Comparison of ENCODE assay signal across 10 cellular contexts in genomic region chr13:101919541-101920306, GRCh38.
DNase-seq lines count a peak whose midpoint lies in the region; ATAC-seq, FAIRE-seq and TF ChIP-seq lines count a peak whose summit lies in the region.
"Had no signal": no experiment of that assay in that cellular context is flagged by ENCODE, and none has a peak within 500 bp of the region (broad histone marks: within the 10 kb centered on the region; RNA-seq: fewer than 3 reads in every experiment).

No MANE protein-coding gene starts in this region.

- H3K27ac ChIP-seq in heart left ventricle: no peak overlapping the region
- H3K27ac ChIP-seq in CD8-positive, alpha-beta memory T cell (ENCODE audit: low read depth, low read length): no peak overlapping the region

- no peaks in the 10 kb centered on the region for H3K9me3 ChIP-seq in heart left ventricle
- no peaks in the 10 kb centered on the region for H3K9me3 ChIP-seq in CD8-positive, alpha-beta memory T cell (ENCODE audit: low read length)

- peaks cover 0 to 21% (median 4%) of the 10 kb centered on the region in 12 donors for H3K4me1 ChIP-seq in heart left ventricle
- H3K4me1 ChIP-seq in CD8-positive, alpha-beta memory T cell (ENCODE audit: insufficient read depth, low read length): no peaks in the 10 kb centered on the region

- H3K4me1 Mint-ChIP-seq in CD8-positive, alpha-beta memory T cell: peaks cover 0 to 9% (median 0%) of the 10 kb centered on the region in 3 donors
- H3K4me1 Mint-ChIP-seq: stimulated activated effector memory CD8-positive, alpha-beta T cell treated with anti-CD3 and anti-CD28 coated beads, Interleukin-12 subunit alpha, Interleukin-12 subunit beta, amount 100 ng/mL, for 72 hours had no signal

- H3K36me3 ChIP-seq in heart left ventricle: no peaks in the 10 kb centered on the region
- no peaks in the 10 kb centered on the region for H3K36me3 ChIP-seq in CD8-positive, alpha-beta memory T cell (ENCODE audit: insufficient read depth, low read length)

- no peak overlapping the region for H3K4me3 Mint-ChIP-seq in CD8-positive, alpha-beta memory T cell
- H3K4me3 Mint-ChIP-seq: stimulated activated effector memory CD8-positive, alpha-beta T cell treated with anti-CD3 and anti-CD28 coated beads, Interleukin-12 subunit alpha, Interleukin-12 subunit beta, amount 100 ng/mL, for 72 hours had no signal

- POLR2A ChIA-PET in CD8-positive, alpha-beta memory T cell (lab: Charles Lee): no interaction called here

- TF ChIP-seq POLR2A in heart left ventricle (IDR thresholded peaks at IDR 0.05) (no peak), GM12892 (IDR thresholded peaks at IDR 0.05; ENCODE audit: low read depth, low read length) (no peak)

- CTCF ChIA-PET in CD8-positive, alpha-beta memory T cell (lab: Charles Lee): no interaction called here

- intact Hi-C loops in heart left ventricle (cut with DNase I): loop anchor here (2.0 to 10.0 kb wide), 5 partner anchors 125 to 775 kb away; no protein-coding TSS in a partner anchor
- intact Hi-C loops in sciatic nerve (cut with DNase I): no loop called here

- DNase-seq in DMS153 treated with DMSO at 0.1 percent for 48 hours (lab: John Stamatoyannopoulos, UW; ENCODE audit: unreplicated experiment) (peak; percentile 84), DMS153 (lab: John Stamatoyannopoulos, UW) (no peak), RPMI7951 (ENCODE audit: low read depth) (peak; percentile 11), heart left ventricle (peak; percentile 11 to 65 (median 37)), sciatic nerve (ENCODE audit: low spot score) (peak; percentile 62), GM12892 (ENCODE audit: insufficient read length) (no peak)
- DNase-seq in CD8-positive, alpha-beta memory T cell: no peak

- 4 to 6% (median 5%) methylated on average over 27 of the region's 27 CpGs for WGBS in heart left ventricle, 4 donors

- peaks cover 9 to 77% (median 38%) of the 10 kb centered on the region in 9 donors for H3K27me3 ChIP-seq in heart left ventricle
- peaks cover 12% of the 10 kb centered on the region for H3K27me3 ChIP-seq in CD8-positive, alpha-beta memory T cell (ENCODE audit: insufficient read depth, low read length, poor library complexity, severe bottlenecking)

- peaks cover 39 to 56% of the 10 kb centered on the region in 2 donors for H3K27me3 Mint-ChIP-seq in CD8-positive, alpha-beta memory T cell

- no peaks in the 10 kb centered on the region for H3K36me3 Mint-ChIP-seq in CD8-positive, alpha-beta memory T cell
- H3K36me3 Mint-ChIP-seq: stimulated activated effector memory CD8-positive, alpha-beta T cell treated with anti-CD3 and anti-CD28 coated beads, Interleukin-12 subunit alpha, Interleukin-12 subunit beta, amount 100 ng/mL, for 72 hours had no signal

- H3K27ac Mint-ChIP-seq in CD8-positive, alpha-beta memory T cell: no peak overlapping the region
- H3K27ac Mint-ChIP-seq: stimulated activated effector memory CD8-positive, alpha-beta T cell treated with anti-CD3 and anti-CD28 coated beads, Interleukin-12 subunit alpha, Interleukin-12 subunit beta, amount 100 ng/mL, for 72 hours had no signal

- ATAC-seq in heart left ventricle (peak; percentile 29 to 71 (median 64)), sciatic nerve (peak; percentile 67), GM19035 (IDR thresholded peaks at IDR 0.05; ENCODE audit: unreplicated experiment) (no peak)
- ATAC-seq: stimulated activated effector memory CD8-positive, alpha-beta T cell treated with anti-CD3 and anti-CD28 coated beads, Interleukin-12 subunit alpha, Interleukin-12 subunit beta, amount 100 ng/mL, for 72 hours had no signal

- no peak for FAIRE-seq in GM12892 (lab: Jason Lieb, UNC)
- FAIRE-seq: A204.1 had no signal

- no peak for TF ChIP-seq CTCF in heart left ventricle (IDR thresholded peaks at IDR 0.05)

- peaks cover 0 to 3% (median 0%) of the 10 kb centered on the region in 5 donors for H3K9me3 Mint-ChIP-seq in CD8-positive, alpha-beta memory T cell
- H3K9me3 Mint-ChIP-seq: stimulated activated effector memory CD8-positive, alpha-beta T cell treated with anti-CD3 and anti-CD28 coated beads, Interleukin-12 subunit alpha, Interleukin-12 subunit beta, amount 100 ng/mL, for 72 hours had no signal

- peak overlapping the region in 8 of 12 donors; percentile 4 to 36 (median 16) for H3K4me3 ChIP-seq in heart left ventricle
- H3K4me3 ChIP-seq in CD8-positive, alpha-beta memory T cell (ENCODE audit: low read length): no peak overlapping the region

Comparison
In these comparisons a context has a peak if more than half of its experiments do, and no peak if none do; other contexts are left out.
1. DNase-seq: peak in DMS153 treated with DMSO at 0.1 percent for 48 hours (single experiment), RPMI7951 (single experiment), heart left ventricle (5 of 5) and sciatic nerve (single experiment); none in DMS153 (single experiment), CD8-positive, alpha-beta memory T cell (0 of 5) and GM12892 (single experiment).